Comparison of ENCODE assay signal across 9 cellular contexts in genomic region chr19:55353803-55354697, GRCh38. TPM values are rescaled to one million over a fixed set of nuclear protein-coding genes. Genes with fewer than 3 reads are reported as not detected.
DNase-seq lines count a peak whose midpoint lies in the region; ATAC-seq, FAIRE-seq and TF ChIP-seq lines count a peak whose summit lies in the region.
"Had no signal": no experiment of that assay in that cellular context is flagged by ENCODE, and none has a peak within 500 bp of the region (broad histone marks: within the 10 kb centered on the region; RNA-seq: fewer than 3 reads in every experiment).

No MANE protein-coding gene starts in this region.

- intact Hi-C loops in vagina (cut with DNase I): no loop called here

- peak overlapping the region; percentile 50 for H3K4me3 ChIP-seq in A549
- peak overlapping the region; percentile 54 for H3K4me3 ChIP-seq in H7 (ENCODE audit: insufficient read depth, low read depth, low read length)
- H3K4me3 ChIP-seq in gastroesophageal sphincter: peak overlapping the region in 1 of 2 donors; percentile 45
- H3K4me3 ChIP-seq in vagina: peak overlapping the region; percentile 22 to 34

- DNase-seq in A549 (ENCODE audit: low read depth in 1 of 2, low spot score in 1 of 2): peak; percentile 75 to 90
- peak; percentile 99 for DNase-seq in H7
- peak; percentile 47 for DNase-seq in RPMI7951 (ENCODE audit: low read depth)
- DNase-seq in activated gamma-delta T cell treated with anti-CD3 and anti-CD28 coated beads, Interleukin-2, amount 50 U/mL, for 16 hours (ENCODE audit: low read depth): peak; percentile 31
- no peak for DNase-seq in osteocyte (ENCODE audit: extremely low spot score, unreplicated experiment)
- no peak for DNase-seq in vagina (ENCODE audit: extremely low spot score in 2 of 2)
- no peak for DNase-seq in inferior parietal cortex (ENCODE audit: extremely low spot score)

- H3K27me3 Mint-ChIP-seq in osteocyte (ENCODE audit: unreplicated experiment): peaks cover 41% of the 10 kb centered on the region

- H3K27ac Mint-ChIP-seq in osteocyte (ENCODE audit: unreplicated experiment): no peak overlapping the region

- POLR2A ChIA-PET in A549 (lab: Yijun Ruan, JAX): interaction anchor here (2.0 kb wide), 1 partner anchor 15 kb away, joined by 10 read pairs; the partner anchor contains the start of gene KMT5C

- 6% methylated on average over 42 of the region's 72 CpGs for WGBS in A549 (ENCODE audit: missing lambda C conversion rate)
- WGBS in gastroesophageal sphincter (ENCODE audit: low coverage in 1 of 2), 2 donors: 5% methylated on average over 10 of the region's 72 CpGs; no CpG with 5 or more reads in 1 of the 2 donors

- FAIRE-seq in A549 (lab: Jason Lieb, UNC): no peak

- no peak for TF ChIP-seq RAD21 in A549 (conservative IDR thresholded peaks at IDR 0.05 in 1 of 2, IDR thresholded peaks at IDR 0.05 in 1 of 2)

- H3K36me3 ChIP-seq in H7 (replicated peaks; ENCODE audit: control insufficient read depth, insufficient read depth, low read length) (no peaks in the 10 kb centered on the region), gastroesophageal sphincter (no peaks in the 10 kb centered on the region), vagina (no peaks in the 10 kb centered on the region)

- H3K27me3 ChIP-seq in H7 (ENCODE audit: control insufficient read depth, insufficient read depth, low read length): peaks cover 52% of the 10 kb centered on the region
- H3K27me3 ChIP-seq in gastroesophageal sphincter: peaks cover 88% of the 10 kb centered on the region
- H3K27me3 ChIP-seq in vagina: peaks cover 14% of the 10 kb centered on the region

- H3K4me1 ChIP-seq in A549 (peaks cover 12% of the 10 kb centered on the region), gastroesophageal sphincter (peaks cover 0 to 26% (median 17%) of the 10 kb centered on the region in 3 donors), vagina (peaks cover 23% of the 10 kb centered on the region)

- H3K9me3 ChIP-seq in A549 (no peaks in the 10 kb centered on the region), gastroesophageal sphincter (no peaks in the 10 kb centered on the region), vagina (no peaks in the 10 kb centered on the region)

- H3K27ac ChIP-seq in A549 (peak overlapping the region; percentile 62 to 84), gastroesophageal sphincter (no peak overlapping the region), vagina (no peak overlapping the region)

- H3K4me3 Mint-ChIP-seq in osteocyte (ENCODE audit: unreplicated experiment): peak overlapping the region; percentile 71

- H3K4me1 Mint-ChIP-seq in osteocyte (ENCODE audit: unreplicated experiment): peaks cover 20% of the 10 kb centered on the region

- TF ChIP-seq EP300 in A549 (IDR thresholded peaks at IDR 0.05): no peak
- no peak for TF ChIP-seq EP300 in gastroesophageal sphincter (IDR thresholded peaks at IDR 0.05)

- CTCF ChIA-PET in A549 (lab: Yijun Ruan, JAX): interaction anchor here (1.1 to 3.2 kb wide), 4 partner anchors 15 to 62 kb away, joined by 3 to 18 read pairs (median 6); partner anchors contain the start of gene KMT5C

- H3K36me3 Mint-ChIP-seq in osteocyte (ENCODE audit: unreplicated experiment): no peaks in the 10 kb centered on the region

- peak overlapping the region; percentile 82 for H3K4me2 ChIP-seq in A549

- ATAC-seq in A549 (peak; percentile 75 to 91), gastroesophageal sphincter (peak; percentile 88)

- no peak for TF ChIP-seq CTCF in A549 (IDR thresholded peaks at IDR 0.05)
- no peak for TF ChIP-seq CTCF in gastroesophageal sphincter (IDR thresholded peaks at IDR 0.05)
- no peak for TF ChIP-seq CTCF in osteocyte (IDR thresholded peaks at IDR 0.05)
- no peak for TF ChIP-seq CTCF in vagina (IDR thresholded peaks at IDR 0.05)

- TF ChIP-seq POLR2A in A549 (IDR thresholded peaks at IDR 0.05; ENCODE audit: low read length) (no peak), gastroesophageal sphincter (IDR thresholded peaks at IDR 0.05) (no peak), vagina (IDR thresholded peaks at IDR 0.05) (no peak)

- H3K9me3 Mint-ChIP-seq in osteocyte (ENCODE audit: unreplicated experiment): no peaks in the 10 kb centered on the region

TF ChIP-seq in A549, 52 proteins besides CTCF, POLR2A, EP300 and RAD21 (continues in another document):
- TF ChIP-seq MAX (IDR thresholded peaks at IDR 0.05) (peak; percentile 57), E2F6 (IDR thresholded peaks at IDR 0.05; ENCODE audit: borderline replicate concordance, low read depth) (0 out of 2 replicates have a peak, but pooled peaks have one; percentile 42), PBX3 (IDR thresholded peaks at IDR 0.05) (no peak), ESRRA (IDR thresholded peaks at IDR 0.05; ENCODE audit: borderline replicate concordance, low read length) (no peak), RNF2 (IDR thresholded peaks at IDR 0.05; ENCODE audit: borderline replicate concordance, low read depth) (peak; percentile 72; the same call in 1 of the 2 replicates), MAZ (IDR thresholded peaks at IDR 0.05; ENCODE audit: borderline replicate concordance, low read depth, low read length) (0 out of 2 replicates have a peak, but pooled peaks have one; percentile 8)

RNA-seq across cellular contexts. Expression of gene COX6B2, which starts 0.5 kb away (rescaled TPM):
- polyA plus RNA-seq in A549 (2011; rRNA removed): 0.78 and 0.82 TPM in 2 replicates
- polyA plus RNA-seq in A549 (2012; cell fraction: cytosol; rRNA removed): 0.66 and 1.00 TPM in 2 replicates
- 4.6 and 7.0 TPM in 2 replicates for polyA plus RNA-seq in A549 (2012; cell fraction: nucleus; rRNA removed)
- 3.1 to 6.4 TPM (median 3.9 TPM) in 3 replicates for polyA plus RNA-seq in A549 (2017; fragmentation: RNase III; extraction: RNeasy Plus Mini Kit Qiagen cat#74134 plus additional on column Dnase treatment)
- polyA minus RNA-seq in A549 (2011; rRNA and poly(A)+ RNA removed): 0.74 and 1.2 TPM in 2 replicates
- total RNA-seq in H7 (2014; rRNA removed; shearing (Covaris generic)): 0.17 and 0.30 TPM in 2 replicates
- total RNA-seq in RPMI7951 (2014; rRNA removed; shearing (Covaris generic)): 0.10 TPM in 1 of 2 replicates, not detected in the other
- total RNA-seq in gastroesophageal sphincter: not detected
- total RNA-seq in osteocyte: not detected in 2 replicates
- total RNA-seq in vagina: 5.2 TPM
- total RNA-seq: liver had no signal
- polyA plus RNA-seq: liver had no signal

RNA-seq across cellular contexts. Expression of gene GARIN5B, which starts 9.0 kb away (rescaled TPM):
- polyA plus RNA-seq in A549 (2011; rRNA removed) (not detected in 2 replicates), A549 (2017; fragmentation: RNase III; extraction: RNeasy Plus Mini Kit Qiagen cat#74134 plus additional on column Dnase treatment) (0.05 TPM in 3 replicates)
- polyA plus RNA-seq in A549 (2012; cell fraction: cytosol; rRNA removed): 0.01 TPM in 1 of 2 replicates, not detected in the other
- 0.20 and 0.23 TPM in 2 replicates for polyA plus RNA-seq in A549 (2012; cell fraction: nucleus; rRNA removed)
- not detected in 2 replicates for polyA minus RNA-seq in A549 (2011; rRNA and poly(A)+ RNA removed)
- not detected in 2 replicates for total RNA-seq in H7 (2014; rRNA removed; shearing (Covaris generic))
- not detected in 2 replicates for total RNA-seq in RPMI7951 (2014; rRNA removed; shearing (Covaris generic))
- total RNA-seq in gastroesophageal sphincter (not detected), osteocyte (not detected in 2 replicates), vagina (not detected)
- total RNA-seq: liver had no signal
- polyA plus RNA-seq: liver had no signal

RNA-seq across cellular contexts. Expression of gene KMT5C, which starts 14.4 kb away (rescaled TPM):
- polyA plus RNA-seq in A549 (2011; rRNA removed) (6.6 and 9.5 TPM in 2 replicates), A549 (2017; fragmentation: RNase III; extraction: RNeasy Plus Mini Kit Qiagen cat#74134 plus additional on column Dnase treatment) (11.8 to 17.2 TPM (median 15.2 TPM) in 3 replicates)
- 26.1 and 26.2 TPM in 2 replicates for polyA plus RNA-seq in A549 (2012; cell fraction: cytosol; rRNA removed)
- 96.3 and 153 TPM in 2 replicates for polyA plus RNA-seq in A549 (2012; cell fraction: nucleus; rRNA removed)
- polyA minus RNA-seq in A549 (2011; rRNA and poly(A)+ RNA removed): 6.9 and 15.1 TPM in 2 replicates
- 36.1 and 58.9 TPM in 2 replicates for total RNA-seq in H7 (2014; rRNA removed; shearing (Covaris generic))
- total RNA-seq in RPMI7951 (2014; rRNA removed; shearing (Covaris generic)): 4.1 and 5.6 TPM in 2 replicates
- total RNA-seq in gastroesophageal sphincter (10 to 100 TPM in 2 of 4 donors, 1 to 10 TPM in 2; 3.4 to 11.2 (median 9.2) TPM), osteocyte (12.4 and 18.6 TPM in 2 replicates), vagina (19.2 TPM)

RNA-seq across cellular contexts. Expression of gene IL11, which starts 16.2 kb away (rescaled TPM):
- 42.1 and 52.4 TPM in 2 replicates for polyA plus RNA-seq in A549 (2011; rRNA removed)
- polyA plus RNA-seq in A549 (2012; cell fraction: cytosol; rRNA removed): 27.4 and 54.2 TPM in 2 replicates
- polyA plus RNA-seq in A549 (2012; cell fraction: nucleus; rRNA removed): 89.3 and 99.2 TPM in 2 replicates
- 91.7 to 115 TPM (median 100.0 TPM) in 3 replicates for polyA plus RNA-seq in A549 (2017; fragmentation: RNase III; extraction: RNeasy Plus Mini Kit Qiagen cat#74134 plus additional on column Dnase treatment)
- 19.6 and 26.4 TPM in 2 replicates for polyA minus RNA-seq in A549 (2011; rRNA and poly(A)+ RNA removed)
- 0.59 and 1.2 TPM in 2 replicates for total RNA-seq in H7 (2014; rRNA removed; shearing (Covaris generic))
- 5.6 and 8.4 TPM in 2 replicates for total RNA-seq in RPMI7951 (2014; rRNA removed; shearing (Covaris generic))
- under 1 TPM in 1 of 4 donors, not detected in 3; 0.67 TPM for total RNA-seq in gastroesophageal sphincter
- 0.91 and 1.0 TPM in 2 replicates for total RNA-seq in osteocyte
- not detected for total RNA-seq in vagina
- total RNA-seq: liver had no signal
- polyA plus RNA-seq: liver had no signal

RNA-seq across cellular contexts. Expression of gene TMEM190, which starts 22.6 kb away (rescaled TPM):
- polyA plus RNA-seq in A549 (2011; rRNA removed): 0.58 and 1.1 TPM in 2 replicates
- polyA plus RNA-seq in A549 (2012; cell fraction: cytosol; rRNA removed): 1.6 and 1.9 TPM in 2 replicates
- 11.6 and 14.4 TPM in 2 replicates for polyA plus RNA-seq in A549 (2012; cell fraction: nucleus; rRNA removed)
- 1.2 to 1.9 TPM (median 1.7 TPM) in 3 replicates for polyA plus RNA-seq in A549 (2017; fragmentation: RNase III; extraction: RNeasy Plus Mini Kit Qiagen cat#74134 plus additional on column Dnase treatment)
- polyA minus RNA-seq in A549 (2011; rRNA and poly(A)+ RNA removed): 0.41 TPM in 1 of 2 replicates, not detected in the other
- total RNA-seq in H7 (2014; rRNA removed; shearing (Covaris generic)): not detected in 2 replicates
- not detected in 2 replicates for total RNA-seq in RPMI7951 (2014; rRNA removed; shearing (Covaris generic))
- total RNA-seq in gastroesophageal sphincter: not detected
- total RNA-seq in osteocyte: not detected in 2 replicates
- not detected for total RNA-seq in vagina
- total RNA-seq: liver had no signal
- polyA plus RNA-seq: liver had no signal

Comparison
In these comparisons a context has a peak if more than half of its experiments do, and no peak if none do; other contexts are left out.
1. DNase-seq: peak in A549 (2 of 2), H7 (single experiment), RPMI7951 (single experiment) and activated gamma-delta T cell treated with anti-CD3 and anti-CD28 coated beads, Interleukin-2, amount 50 U/mL, for 16 hours (single experiment); none in osteocyte (single experiment), vagina (0 of 2) and inferior parietal cortex (single experiment).
2. H3K27ac ChIP-seq: peak in A549 (2 of 2); none in gastroesophageal sphincter (0 of 4) and vagina (single experiment).